ENCODE assay signal across 25 cellular contexts in genomic region chr4:174324725-174325124, GRCh38. TPM values are rescaled to one million over a fixed set of nuclear protein-coding genes. Genes with fewer than 3 reads are reported as not detected.
DNase-seq lines count a peak whose midpoint lies in the region; ATAC-seq and TF ChIP-seq lines count a peak whose summit lies in the region.
"Had no signal": no experiment of that assay in that cellular context is flagged by ENCODE, and none has a peak within 500 bp of the region (broad histone marks: within the 10 kb centered on the region; RNA-seq: fewer than 3 reads in every experiment).

No MANE protein-coding gene starts in this region.

- no peaks in the 10 kb centered on the region for H3K4me1 Mint-ChIP-seq in naive thymus-derived CD8-positive, alpha-beta T cell
- H3K4me1 Mint-ChIP-seq: activated naive CD8-positive, alpha-beta T cell treated with anti-CD3 and anti-CD28 coated beads for 36 hours; brain; naive B cell; stimulated activated effector memory CD8-positive, alpha-beta T cell treated with anti-CD3 and anti-CD28 coated beads, Interleukin-12 subunit alpha, Interleukin-12 subunit beta, amount 100 ng/mL, for 72 hours had no signal

- H3K9me3 Mint-ChIP-seq in naive thymus-derived CD8-positive, alpha-beta T cell, result no peaks in the 10 kb centered on the region
- H3K9me3 Mint-ChIP-seq: activated naive CD8-positive, alpha-beta T cell treated with anti-CD3 and anti-CD28 coated beads for 36 hours; activated T-helper 2 cell treated with anti-CD3 and anti-CD28 coated beads, Interferon-gamma antibody, Interleukin-2, Interleukin-4, amounts not matched to agents 10 μg/mL and 5 μg/mL and 100 μg/mL, durations not matched to agents 14 hours and 24 hours and 36 hours; brain; CD4-positive, alpha-beta T cell; naive B cell; stimulated activated effector memory CD8-positive, alpha-beta T cell treated with anti-CD3 and anti-CD28 coated beads, Interleukin-12 subunit alpha, Interleukin-12 subunit beta, amount 100 ng/mL, for 72 hours had no signal

- intact Hi-C loops in stomach (cut with DNase I; ENCODE audit: low total_unique reads), result loop anchor here (10.0 kb wide), 1 partner anchor 100 kb away; no protein-coding TSS in a partner anchor

- H3K36me3 Mint-ChIP-seq in naive thymus-derived CD8-positive, alpha-beta T cell, result peaks cover 0 to 2% (median 0%) of the 10 kb centered on the region in 3 donors
- H3K36me3 Mint-ChIP-seq: activated naive CD8-positive, alpha-beta T cell treated with anti-CD3 and anti-CD28 coated beads for 36 hours; brain; naive B cell; stimulated activated effector memory CD8-positive, alpha-beta T cell treated with anti-CD3 and anti-CD28 coated beads, Interleukin-12 subunit alpha, Interleukin-12 subunit beta, amount 100 ng/mL, for 72 hours had no signal

- in situ Hi-C loops in astrocyte of the spinal cord (cut with HindIII; ENCODE audit: low sequenced_read_pairs), result no loop called here

- no peak for ATAC-seq in naive thymus-derived CD8-positive, alpha-beta T cell
- no peak for ATAC-seq in HG03460 (IDR thresholded peaks at IDR 0.05; ENCODE audit: unreplicated experiment)
- ATAC-seq: GM12878; pancreas; right lobe of liver; stimulated activated effector memory CD8-positive, alpha-beta T cell treated with anti-CD3 and anti-CD28 coated beads, Interleukin-12 subunit alpha, Interleukin-12 subunit beta, amount 100 ng/mL, for 72 hours had no signal

- WGBS in stomach, 5 donors, result 79 to 93% (median 85%) methylated on average over 2 of the region's 2 CpGs

- no peaks in the 10 kb centered on the region for H3K9me3 ChIP-seq in stomach
- H3K9me3 ChIP-seq: pancreas, right lobe of liver had no signal

- TF ChIP-seq CTCF in astrocyte of the spinal cord (IDR thresholded peaks at IDR 0.05; ENCODE audit: low read depth, low read length) (no peak), stomach (IDR thresholded peaks at IDR 0.05) (no peak)

- H3K27ac ChIP-seq in stomach, result no peak overlapping the region
- H3K27ac ChIP-seq: pancreas, right lobe of liver had no signal

- peak; percentile 21 for DNase-seq in Daoy (ENCODE audit: low read depth)
- peak; percentile 40 for DNase-seq in M059J (ENCODE audit: low read depth)
- peak; percentile 25 for DNase-seq in astrocyte of the spinal cord (ENCODE audit: low read depth, low spot score)
- peak; percentile 47 for DNase-seq in iris pigment epithelial cell (ENCODE audit: low read depth)
- no peak for DNase-seq in naive thymus-derived CD8-positive, alpha-beta T cell
- no peak for DNase-seq in stimulated activated CD4-positive, alpha-beta T cell treated with anti-CD3 and anti-CD28 coated beads, Interleukin-4, amount 100 ng/mL, for 4 hours
- DNase-seq in stomach, result no peak
- DNase-seq: activated CD4-positive, alpha-beta T cell treated with anti-CD3 and anti-CD28 coated beads for 4 hours; activated naive CD8-positive, alpha-beta T cell treated with anti-CD3 and anti-CD28 coated beads for 36 hours; CD4-positive, alpha-beta T cell; DMS153; GOT3; Karpas-422; naive B cell; NCI-H1105; NCI-H2081 treated with DMSO at 0.1 percent for 48 hours; NCI-H526; pancreas; right lobe of liver; SHP77 had no signal

- TF ChIP-seq POLR2A in stomach (IDR thresholded peaks at IDR 0.05), result no peak

- H3K27me3 ChIP-seq in stomach, result no peaks in the 10 kb centered on the region
- H3K27me3 ChIP-seq: pancreas, right lobe of liver had no signal

- H3K27me3 Mint-ChIP-seq in naive thymus-derived CD8-positive, alpha-beta T cell, result no peaks in the 10 kb centered on the region
- H3K27me3 Mint-ChIP-seq: activated naive CD8-positive, alpha-beta T cell treated with anti-CD3 and anti-CD28 coated beads for 36 hours; brain; CD4-positive, alpha-beta T cell; naive B cell had no signal

- POLR2A ChIA-PET in naive thymus-derived CD8-positive, alpha-beta T cell (lab: Charles Lee), result no interaction called here

- no peak overlapping the region for H3K4me3 Mint-ChIP-seq in naive thymus-derived CD8-positive, alpha-beta T cell
- H3K4me3 Mint-ChIP-seq: activated naive CD8-positive, alpha-beta T cell treated with anti-CD3 and anti-CD28 coated beads for 36 hours; brain; CD4-positive, alpha-beta T cell; naive B cell; stimulated activated effector memory CD8-positive, alpha-beta T cell treated with anti-CD3 and anti-CD28 coated beads, Interleukin-12 subunit alpha, Interleukin-12 subunit beta, amount 100 ng/mL, for 72 hours had no signal

- no peak for TF ChIP-seq EP300 in stomach (IDR thresholded peaks at IDR 0.05)

- no peak overlapping the region for H3K4me3 ChIP-seq in astrocyte of the spinal cord (ENCODE audit: low read depth, low read length)
- no peak overlapping the region for H3K4me3 ChIP-seq in stomach
- H3K4me3 ChIP-seq: GM12878, pancreas, right lobe of liver had no signal

- peaks cover 0 to 4% (median 0%) of the 10 kb centered on the region in 4 donors for H3K36me3 ChIP-seq in stomach
- H3K36me3 ChIP-seq: pancreas, right lobe of liver had no signal

- H3K4me1 ChIP-seq in stomach, result no peaks in the 10 kb centered on the region
- H3K4me1 ChIP-seq: pancreas, right lobe of liver had no signal

- H3K27ac Mint-ChIP-seq in naive thymus-derived CD8-positive, alpha-beta T cell, result peak overlapping the region in 1 of 10 donors; percentile 60
- H3K27ac Mint-ChIP-seq: activated naive CD8-positive, alpha-beta T cell treated with anti-CD3 and anti-CD28 coated beads for 36 hours; activated T-helper 2 cell treated with anti-CD3 and anti-CD28 coated beads, Interferon-gamma antibody, Interleukin-2, Interleukin-4, amounts not matched to agents 10 μg/mL and 5 μg/mL and 100 μg/mL, durations not matched to agents 14 hours and 24 hours and 36 hours; CD4-positive, alpha-beta T cell; stimulated activated effector memory CD8-positive, alpha-beta T cell treated with anti-CD3 and anti-CD28 coated beads, Interleukin-12 subunit alpha, Interleukin-12 subunit beta, amount 100 ng/mL, for 72 hours had no signal

RNA-seq across cellular contexts. Expression of gene CEP44, which starts 41.0 kb away (rescaled TPM):
- total RNA-seq in Daoy (2014; rRNA removed; shearing (Covaris generic)), result 13.0 and 32.3 TPM in 2 replicates
- total RNA-seq in M059J (2014; rRNA removed; shearing (Covaris generic)), result 9.7 and 10.0 TPM in 2 replicates
- 10 to 100 TPM; 21.2 to 23.4 TPM for total RNA-seq in naive thymus-derived CD8-positive, alpha-beta T cell
- 1 to 10 TPM; 6.6 to 7.6 (median 6.7) TPM for polyA plus RNA-seq in naive thymus-derived CD8-positive, alpha-beta T cell
- 10 to 100 TPM in 4 of 5 donors, 1 to 10 TPM in 1; 8.2 to 42.0 (median 19.6) TPM for total RNA-seq in stomach
- 1 to 10 TPM; 3.4 to 7.2 (median 6.5) TPM for polyA plus RNA-seq in stomach

RNA-seq across cellular contexts. Expression of gene FBXO8, which starts 41.3 kb away (rescaled TPM):
- total RNA-seq in Daoy (2014; rRNA removed; shearing (Covaris generic)), result 11.5 and 15.8 TPM in 2 replicates
- total RNA-seq in M059J (2014; rRNA removed; shearing (Covaris generic)), result 20.3 and 29.0 TPM in 2 replicates
- total RNA-seq in naive thymus-derived CD8-positive, alpha-beta T cell, result 10 to 100 TPM; 21.9 to 25.4 TPM
- 10 to 100 TPM; 11.0 to 15.4 (median 11.7) TPM for polyA plus RNA-seq in naive thymus-derived CD8-positive, alpha-beta T cell
- 100 to 1,000 TPM in 1 of 5 donors, 10 to 100 TPM in 4; 13.3 to 104 (median 26.3) TPM for total RNA-seq in stomach
- polyA plus RNA-seq in stomach, result 10 to 100 TPM; 15.3 to 27.3 (median 20.4) TPM

Comparison
In these comparisons a context has a peak if more than half of its experiments do, and no peak if none do; other contexts are left out.
1. DNase-seq: peak in Daoy (single experiment), M059J (single experiment), astrocyte of the spinal cord (single experiment) and iris pigment epithelial cell (single experiment); none in naive thymus-derived CD8-positive, alpha-beta T cell (0 of 10), stimulated activated CD4-positive, alpha-beta T cell treated with anti-CD3 and anti-CD28 coated beads, Interleukin-4, amount 100 ng/mL, for 4 hours (0 of 2) and stomach (single experiment).